Comparison of ENCODE assay signal across 8 cellular contexts in genomic region chr6:125791820-125792165, GRCh38. TPM values are rescaled to one million over a fixed set of nuclear protein-coding genes. Genes with fewer than 3 reads are reported as not detected.
DNase-seq lines count a peak whose midpoint lies in the region; ATAC-seq and TF ChIP-seq lines count a peak whose summit lies in the region.

No MANE protein-coding gene starts in this region.

- H2AFZ ChIP-seq in neural cell (ENCODE audit: low read depth, low read length), result no peak overlapping the region

- H3K27ac ChIP-seq in BLaER1 treated with 17β-estradiol and CSF1 and Interleukin-3, amounts not matched to agents 10 nM and 100 nM, result peak overlapping the region in 1 of 11 experiments; percentile 93; a peak in 2 of 22 replicates
- H3K27ac ChIP-seq in neural cell (ENCODE audit: low read length), result peak overlapping the region; percentile 81

- H3K4me3 Mint-ChIP-seq in dendritic cell treated with granulocyte-macrophage colony-stimulating factor and Interleukin-4, amounts not matched to agents 40 ng/mL and 50 ng/mL, for 4 days, result peak overlapping the region; percentile 82

- no peaks in the 10 kb centered on the region for H3K9me3 ChIP-seq in BLaER1 treated with 17β-estradiol and CSF1 and Interleukin-3, amounts not matched to agents 10 nM and 100 nM (replicated peaks in 1 of 11)
- no peaks in the 10 kb centered on the region for H3K9me3 ChIP-seq in neural cell (ENCODE audit: low read length)

- TF ChIP-seq EP300 in neural cell (conservative IDR thresholded peaks at IDR 0.05; ENCODE audit: poor library complexity, severe bottlenecking), result no peak

- peaks cover 0 to 9% (median 0%) of the 10 kb centered on the region in 11 experiments; a peak in 2 of 22 replicates for H4K20me1 ChIP-seq in BLaER1 treated with 17β-estradiol and CSF1 and Interleukin-3, amounts not matched to agents 10 nM and 100 nM
- H4K20me1 ChIP-seq in neural cell (ENCODE audit: insufficient read depth), result no peaks in the 10 kb centered on the region

- H3K4me2 ChIP-seq in BLaER1 treated with 17β-estradiol and CSF1 and Interleukin-3, amounts not matched to agents 10 nM and 100 nM, result peak overlapping the region; percentile 86 to 97 (median 96)
- peak overlapping the region; percentile 66 for H3K4me2 ChIP-seq in neural cell (ENCODE audit: low read length)

- intact Hi-C loops in dendritic cell treated with granulocyte-macrophage colony-stimulating factor and Interleukin-4, amounts not matched to agents 40 ng/mL and 50 ng/mL, for 4 days (cut with micrococcal nuclease), result loop anchor here (5.0 kb wide), 1 partner anchor 41 kb away; no protein-coding TSS in a partner anchor

- ATAC-seq in GM18861 (IDR thresholded peaks at IDR 0.05; ENCODE audit: unreplicated experiment), result no peak

- no peak for TF ChIP-seq RAD21 in neural cell (conservative IDR thresholded peaks at IDR 0.05)

- no peaks in the 10 kb centered on the region for H3K27me3 Mint-ChIP-seq in dendritic cell treated with granulocyte-macrophage colony-stimulating factor and Interleukin-4, amounts not matched to agents 40 ng/mL and 50 ng/mL, for 4 days

- H3K4me1 ChIP-seq in BLaER1 treated with 17β-estradiol and CSF1 and Interleukin-3, amounts not matched to agents 10 nM and 100 nM, result peaks cover 29 to 62% (median 46%) of the 10 kb centered on the region in 10 experiments

- H3K27me3 ChIP-seq in BLaER1 treated with 17β-estradiol and CSF1 and Interleukin-3, amounts not matched to agents 10 nM and 100 nM, result peaks cover 0 to 3% (median 0%) of the 10 kb centered on the region in 11 experiments; a peak in 2 of 22 replicates
- H3K27me3 ChIP-seq in neural cell (ENCODE audit: insufficient read depth, low read depth, low read length), result no peaks in the 10 kb centered on the region

- H3F3A ChIP-seq in neural cell (ENCODE audit: insufficient read depth, low read length, poor library complexity, severe bottlenecking), result no peaks in the 10 kb centered on the region

- peaks cover 8% of the 10 kb centered on the region for H3K36me3 Mint-ChIP-seq in dendritic cell treated with granulocyte-macrophage colony-stimulating factor and Interleukin-4, amounts not matched to agents 40 ng/mL and 50 ng/mL, for 4 days (ENCODE audit: low read depth)

- no peaks in the 10 kb centered on the region for H3K9me3 Mint-ChIP-seq in dendritic cell treated with granulocyte-macrophage colony-stimulating factor and Interleukin-4, amounts not matched to agents 40 ng/mL and 50 ng/mL, for 4 days

- H3K4me1 Mint-ChIP-seq in dendritic cell treated with granulocyte-macrophage colony-stimulating factor and Interleukin-4, amounts not matched to agents 40 ng/mL and 50 ng/mL, for 4 days (ENCODE audit: low read depth), result peaks cover 33% of the 10 kb centered on the region

- H3K9ac ChIP-seq in BLaER1 treated with 17β-estradiol and CSF1 and Interleukin-3, amounts not matched to agents 10 nM and 100 nM, result peak overlapping the region in 10 of 11 experiments; percentile 86 to 92 (median 91); a peak in 15 of 22 replicates
- no peak overlapping the region for H3K9ac ChIP-seq in neural cell (ENCODE audit: low read length)

- TF ChIP-seq CTCF in LNCaP clone FGC (IDR thresholded peaks at IDR 0.05; ENCODE audit: control insufficient read depth, extremely low read depth, insufficient read depth), result no peak
- TF ChIP-seq CTCF in neural cell (IDR thresholded peaks at IDR 0.05; ENCODE audit: poor library complexity, severe bottlenecking), result no peak

- peak overlapping the region; percentile 97 for H3K27ac Mint-ChIP-seq in dendritic cell treated with granulocyte-macrophage colony-stimulating factor and Interleukin-4, amounts not matched to agents 40 ng/mL and 50 ng/mL, for 4 days

- no peak for DNase-seq in LNCaP clone FGC (ENCODE audit: low read depth)
- no peak for DNase-seq in occipital lobe (lab: John Stamatoyannopoulos, UW)
- DNase-seq in GF-D8 (lab: John Stamatoyannopoulos, UW), result no peak
- no peak for DNase-seq in globus pallidus (ENCODE audit: low spot score)

- H3K79me2 ChIP-seq in neural cell (replicated peaks; ENCODE audit: insufficient read depth, low read length), result peaks cover 19% of the 10 kb centered on the region

- H3K4me3 ChIP-seq in BLaER1 treated with 17β-estradiol and CSF1 and Interleukin-3, amounts not matched to agents 10 nM and 100 nM, result peak overlapping the region; percentile 83 to 94 (median 88)
- peak overlapping the region; percentile 70 for H3K4me3 ChIP-seq in LNCaP clone FGC (ENCODE audit: low read depth, low read length)
- peak overlapping the region; percentile 89 for H3K4me3 ChIP-seq in neural cell (ENCODE audit: low read length)

- no peaks in the 10 kb centered on the region for H3K9me2 ChIP-seq in neural cell (ENCODE audit: insufficient read depth, low read length)

- peaks cover 0 to under 1% (median 0%) of the 10 kb centered on the region in 11 experiments; a peak in 1 of 22 replicates for H3K36me3 ChIP-seq in BLaER1 treated with 17β-estradiol and CSF1 and Interleukin-3, amounts not matched to agents 10 nM and 100 nM
- no peaks in the 10 kb centered on the region for H3K36me3 ChIP-seq in neural cell (ENCODE audit: insufficient read depth, low read length)

TF ChIP-seq in neural cell, 6 proteins besides CTCF, POLR2A, EP300 and RAD21:
- TF ChIP-seq REST (IDR thresholded peaks at IDR 0.05; ENCODE audit: borderline replicate concordance), result no peak
- TF ChIP-seq SMC3 (conservative IDR thresholded peaks at IDR 0.05; ENCODE audit: poor library complexity), result no peak
- TF ChIP-seq TAF1 (IDR thresholded peaks at IDR 0.05; ENCODE audit: low read depth), result no peak
- no peak for TF ChIP-seq MXI1 (conservative IDR thresholded peaks at IDR 0.05; ENCODE audit: poor library complexity, severe bottlenecking)
- TF ChIP-seq EZH2 (IDR thresholded peaks at IDR 0.05; ENCODE audit: borderline replicate concordance, insufficient read depth, low read length, poor library complexity, severe bottlenecking), result no peak
- no peak for TF ChIP-seq POLR2AphosphoS5 (IDR thresholded peaks at IDR 0.05)

RNA-seq across cellular contexts. Expression of gene NCOA7, which starts 1.0 kb away (rescaled TPM):
- 13.7 and 17.1 TPM in 2 replicates for polyA plus RNA-seq in neural cell
- 21.7 and 38.2 TPM in 2 replicates for polyA minus RNA-seq in neural cell
- 33.5 TPM for total RNA-seq in occipital lobe

RNA-seq across cellular contexts. Expression of gene HEY2, which starts 42.4 kb away (rescaled TPM):
- 0.20 TPM in 1 of 2 replicates, not detected in the other for polyA plus RNA-seq in neural cell
- polyA minus RNA-seq in neural cell, result not detected in 2 replicates
- total RNA-seq in occipital lobe, result 0.62 TPM
